8 cellular contexts compared by ENCODE assay signal in the genomic region with DNA sequence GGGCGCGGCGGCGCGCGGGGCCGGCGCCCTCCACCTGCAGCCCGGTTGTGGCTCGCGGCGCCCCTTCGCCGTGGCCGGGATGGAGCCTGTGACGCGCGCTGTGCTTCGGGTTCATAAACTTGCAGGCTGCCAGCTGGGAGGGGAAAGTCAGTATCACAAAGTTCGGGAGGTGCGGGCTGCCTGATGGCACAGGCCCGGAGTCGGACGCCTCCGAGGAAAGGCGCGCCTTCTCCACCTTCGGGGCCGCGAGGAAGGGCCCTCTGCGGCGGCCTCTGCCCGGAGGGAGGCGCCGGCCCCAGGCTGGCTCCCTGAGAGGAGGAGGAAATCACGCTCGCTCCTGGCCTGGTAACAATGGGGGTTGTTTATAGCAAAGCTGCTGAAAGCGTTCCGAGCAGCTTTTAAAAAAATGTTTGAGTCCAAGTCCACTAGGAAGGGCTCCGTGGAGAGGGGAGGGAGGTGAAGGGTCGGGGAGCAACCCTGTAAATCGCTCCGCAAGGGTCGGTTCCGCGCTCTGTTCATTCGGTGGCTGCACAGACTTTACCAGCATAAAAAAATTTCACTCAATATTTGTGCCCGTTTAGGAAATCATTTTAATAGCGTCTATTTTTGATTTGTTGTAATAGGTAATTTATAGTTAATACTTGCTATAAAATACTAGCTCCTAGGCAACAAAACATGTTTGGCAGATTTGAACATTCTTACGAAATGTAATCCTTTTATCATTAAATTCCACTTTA. TPM values are rescaled to one million over a fixed set of nuclear protein-coding genes. Genes with fewer than 3 reads are reported as not detected.
DNase-seq lines count a peak whose midpoint lies in the region; ATAC-seq and TF ChIP-seq lines count a peak whose summit lies in the region.

No MANE protein-coding gene starts in this region.

- peaks cover 0 to 32% (median 6%) of the 10 kb centered on the region in 11 donors for H3K9me3 Mint-ChIP-seq in naive thymus-derived CD4-positive, alpha-beta T cell

- peaks cover 50 to 78% (median 71%) of the 10 kb centered on the region in 5 donors for H3K27me3 Mint-ChIP-seq in naive thymus-derived CD4-positive, alpha-beta T cell

- no peaks in the 10 kb centered on the region for H3K36me3 ChIP-seq in naive thymus-derived CD4-positive, alpha-beta T cell (ENCODE audit: control insufficient read depth in 2 of 3, insufficient read depth in 3 of 3, low read length in 3 of 3)
- no peaks in the 10 kb centered on the region for H3K36me3 ChIP-seq in urinary bladder (ENCODE audit: insufficient read depth)

- H3K4me3 Mint-ChIP-seq in naive thymus-derived CD4-positive, alpha-beta T cell, result peak overlapping the region; percentile 79 to 92 (median 88)

- H3K27ac Mint-ChIP-seq in naive thymus-derived CD4-positive, alpha-beta T cell, result peak overlapping the region in 5 of 9 donors; percentile 36 to 78 (median 60)

- intact Hi-C loops in naive thymus-derived CD4-positive, alpha-beta T cell (cut with micrococcal nuclease), result loop anchor here (2.0 to 10.0 kb wide), 8 partner anchors 71 to 1385 kb away; a partner anchor contains a TSS

- peaks cover 5 to 55% (median 26%) of the 10 kb centered on the region in 7 donors for H3K4me1 Mint-ChIP-seq in naive thymus-derived CD4-positive, alpha-beta T cell

- H3K9me3 ChIP-seq in naive thymus-derived CD4-positive, alpha-beta T cell (ENCODE audit: control insufficient read depth in 2 of 3, low read length in 3 of 3), result no peaks in the 10 kb centered on the region

- peak; percentile 9 for TF ChIP-seq CTCF in fibroblast of villous mesenchyme (IDR thresholded peaks at IDR 0.05; ENCODE audit: insufficient read depth, low read depth, low read length)

- peaks cover 0 to 27% of the 10 kb centered on the region in 2 donors for H3K27me3 ChIP-seq in naive thymus-derived CD4-positive, alpha-beta T cell (ENCODE audit: control insufficient read depth in 2 of 2, insufficient read depth in 2 of 2, low read length in 2 of 2)

- DNase-seq in NCI-H82 (lab: John Stamatoyannopoulos, UW) (peak; percentile 81), NCI-H82 treated with DMSO at 0.1 percent for 48 hours (lab: John Stamatoyannopoulos, UW; ENCODE audit: unreplicated experiment) (no peak), NCI-H2171 (lab: John Stamatoyannopoulos, UW) (peak; percentile 38), fibroblast of villous mesenchyme (ENCODE audit: low read depth) (peak; percentile 31)
- peak; percentile 15 for DNase-seq in activated effector memory CD4-positive, alpha-beta T cell treated with Interleukin-2 at 50 U/mL for 16 hours
- DNase-seq in naive thymus-derived CD4-positive, alpha-beta T cell, result peak in 6 of 9 donors; percentile 9 to 53 (median 20)

- no peak overlapping the region for H3K27ac ChIP-seq in naive thymus-derived CD4-positive, alpha-beta T cell (ENCODE audit: low read depth, low read length)
- H3K27ac ChIP-seq in urinary bladder (ENCODE audit: low read depth), result peak overlapping the region; percentile 14

- peak; percentile 32 for ATAC-seq in HG02588 (IDR thresholded peaks at IDR 0.05; ENCODE audit: unreplicated experiment)
- ATAC-seq in naive thymus-derived CD4-positive, alpha-beta T cell, result peak; percentile 8

- POLR2A ChIA-PET in naive thymus-derived CD4-positive, alpha-beta T cell (lab: Charles Lee), result no interaction called here

- WGBS in urinary bladder, result 3% methylated on average over 50 of the region's 50 CpGs

- H3K4me3 ChIP-seq in fibroblast of villous mesenchyme (ENCODE audit: low read depth, low read length) (peak overlapping the region; percentile 69), urinary bladder (ENCODE audit: low read depth, low read length) (peak overlapping the region; percentile 100)
- H3K4me3 ChIP-seq in naive thymus-derived CD4-positive, alpha-beta T cell (ENCODE audit: low read length), result peak overlapping the region; percentile 30

- CTCF ChIA-PET in naive thymus-derived CD4-positive, alpha-beta T cell (lab: Charles Lee), result no interaction called here

- peaks cover 0 to 7% (median 5%) of the 10 kb centered on the region in 5 donors for H3K36me3 Mint-ChIP-seq in naive thymus-derived CD4-positive, alpha-beta T cell

- H3K4me1 ChIP-seq in naive thymus-derived CD4-positive, alpha-beta T cell (ENCODE audit: control insufficient read depth in 2 of 2, insufficient read depth in 2 of 2, low read length in 2 of 2), result peaks cover 0 to 14% of the 10 kb centered on the region in 2 donors
- no peaks in the 10 kb centered on the region for H3K4me1 ChIP-seq in urinary bladder (ENCODE audit: insufficient read depth)

RNA-seq across cellular contexts. Expression of a gene that starts 1.0 kb away (rescaled TPM):
- 32.2 and 37.1 TPM in 2 replicates for total RNA-seq in fibroblast of villous mesenchyme
- 10 to 100 TPM in 2 of 5 experiments, 1 to 10 TPM in 3; 3.2 to 55.1 (median 4.2) TPM for total RNA-seq in naive thymus-derived CD4-positive, alpha-beta T cell
- polyA plus RNA-seq in naive thymus-derived CD4-positive, alpha-beta T cell, result under 1 TPM; 0.08 to 0.24 TPM
- total RNA-seq in urinary bladder, result 177 TPM
- 29.6 TPM for polyA plus RNA-seq in urinary bladder

Comparison
In these comparisons a context has a peak if more than half of its experiments do, and no peak if none do; other contexts are left out.
1. H3K4me3 ChIP-seq: peak in every context shown above with its lines; median percentile 100 in urinary bladder; 69 in fibroblast of villous mesenchyme; 30 in naive thymus-derived CD4-positive, alpha-beta T cell.